ENCODE assay signal across 35 cellular contexts in the genomic region with DNA sequence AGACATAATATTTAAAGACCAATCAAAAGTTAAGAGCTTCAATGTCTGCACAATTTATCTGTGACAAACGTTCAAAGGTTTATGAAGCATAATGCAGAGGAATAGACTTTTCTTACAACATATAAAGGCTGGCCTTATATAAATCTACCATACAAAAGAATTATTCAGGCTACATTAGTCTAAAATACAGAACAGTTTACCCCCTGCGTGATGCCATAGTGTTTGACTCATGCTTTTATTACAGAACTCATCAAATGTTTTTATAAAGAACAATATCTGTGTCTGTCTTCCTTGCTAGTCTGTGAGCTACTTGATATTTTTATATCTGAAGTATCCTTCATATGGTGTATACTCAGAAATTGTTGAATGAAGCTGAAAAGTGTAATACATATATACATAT.
A peak's percentile ranks its signal among the peaks of the same experiment; 100 is the strongest.
DNase-seq lines count a peak whose midpoint lies in the region; ATAC-seq and TF ChIP-seq lines count a peak whose summit lies in the region.
"Had no signal": no experiment of that assay in that cellular context is flagged by ENCODE, and none has a peak within 500 bp of the region (broad histone marks: within the 10 kb centered on the region; RNA-seq: fewer than 3 reads in every experiment).

No MANE protein-coding gene starts in this region.

- H3K4me1 ChIP-seq in psoas muscle = no peaks in the 10 kb centered on the region
- H3K4me1 ChIP-seq: A549; BE2C; BLaER1; BLaER1 treated with 17β-estradiol and CSF1 and Interleukin-3, amounts not matched to agents 10 nM and 100 nM; Caco-2 had no signal

- H3K4me3 ChIP-seq in neural cell (ENCODE audit: low read length) (no peak overlapping the region), psoas muscle (no peak overlapping the region)
- H3K4me3 ChIP-seq: A549; BLaER1; BLaER1 treated with 17β-estradiol and CSF1 and Interleukin-3, amounts not matched to agents 10 nM and 100 nM had no signal

- H3K9me3 Mint-ChIP-seq in activated T-cell treated with anti-CD3 and anti-CD28 coated beads, Interleukin-2, amount 50 U/mL, for 24 hours = peaks cover 4% of the 10 kb centered on the region
- no peaks in the 10 kb centered on the region for H3K9me3 Mint-ChIP-seq in nephron progenitor cell

- TF ChIP-seq RAD21 in neural cell (conservative IDR thresholded peaks at IDR 0.05) = no peak

- DNase-seq in COLO829 (ENCODE audit: low spot score) (peak; percentile 70), SK-MEL-5 (ENCODE audit: low read depth, low spot score) (peak; percentile 4), foreskin melanocyte (peak; percentile 87), psoas muscle (no peak), nephron progenitor cell (no peak), NCI-H146 (lab: John Stamatoyannopoulos, UW) (no peak)
- no peak for DNase-seq in activated T-cell treated with anti-CD3 and anti-CD28 coated beads, Interleukin-2, amount 50 U/mL, for 24 hours
- DNase-seq: 8988T; ACHN; AML-193; BE2C; C1 segment of cervical spinal cord; Caco-2; Calu3; CD4-positive, alpha-beta memory T cell; CD4-positive, alpha-beta T cell; CD4-positive, CD25-positive, alpha-beta regulatory T cell; CD8-positive, alpha-beta memory T cell; CD8-positive, alpha-beta T cell; COR-L47; DMS 273 treated with DMSO at 0.1 percent for 48 hours; DMS153; DMS53; DMS79; DMS79 treated with DMSO at 0.1 percent for 48 hours; DND-41; EL had no signal

- no peaks in the 10 kb centered on the region for H4K20me1 ChIP-seq in neural cell (ENCODE audit: insufficient read depth)
- H4K20me1 ChIP-seq: BLaER1; BLaER1 treated with 17β-estradiol and CSF1 and Interleukin-3, amounts not matched to agents 10 nM and 100 nM had no signal

- no peak overlapping the region for H3K9ac ChIP-seq in neural cell (ENCODE audit: low read length)
- H3K9ac ChIP-seq: BLaER1; BLaER1 treated with 17β-estradiol and CSF1 and Interleukin-3, amounts not matched to agents 10 nM and 100 nM had no signal

- H3K27ac ChIP-seq in neural cell (ENCODE audit: low read length) (peak overlapping the region; percentile 5), psoas muscle (no peak overlapping the region)
- H3K27ac ChIP-seq: 22Rv1; A549; BLaER1; BLaER1 treated with 17β-estradiol and CSF1 and Interleukin-3, amounts not matched to agents 10 nM and 100 nM; C4-2B had no signal

- no peaks in the 10 kb centered on the region for H3K4me1 Mint-ChIP-seq in activated T-cell treated with anti-CD3 and anti-CD28 coated beads, Interleukin-2, amount 50 U/mL, for 24 hours (ENCODE audit: low read depth)
- H3K4me1 Mint-ChIP-seq in nephron progenitor cell = peaks cover 9% of the 10 kb centered on the region
- H3K4me1 Mint-ChIP-seq: B cell; CD14-positive monocyte; CD4-positive, alpha-beta memory T cell; CD4-positive, CD25-positive, alpha-beta regulatory T cell; CD8-positive, alpha-beta memory T cell had no signal

- H3K27ac Mint-ChIP-seq in activated T-cell treated with anti-CD3 and anti-CD28 coated beads, Interleukin-2, amount 50 U/mL, for 24 hours = no peak overlapping the region
- H3K27ac Mint-ChIP-seq in nephron progenitor cell = no peak overlapping the region
- H3K27ac Mint-ChIP-seq: B cell; CD14-positive monocyte; CD4-positive, alpha-beta memory T cell; CD4-positive, alpha-beta T cell; CD4-positive, CD25-positive, alpha-beta regulatory T cell; CD8-positive, alpha-beta memory T cell; CD8-positive, alpha-beta T cell had no signal

- in situ Hi-C loops in SK-MEL-5 (cut with HindIII; ENCODE audit: low pct_unique_long_range_greater_than_20kb, low sequenced_read_pairs) = no loop called here

- 78 to 84% (median 81%) methylated on average over 2 of the region's 2 CpGs for WGBS in psoas muscle, 3 donors

- no peaks in the 10 kb centered on the region for H3K9me2 ChIP-seq in neural cell (ENCODE audit: insufficient read depth, low read length)

- no peak overlapping the region for H3K4me3 Mint-ChIP-seq in activated T-cell treated with anti-CD3 and anti-CD28 coated beads, Interleukin-2, amount 50 U/mL, for 24 hours
- H3K4me3 Mint-ChIP-seq in nephron progenitor cell = no peak overlapping the region
- H3K4me3 Mint-ChIP-seq: B cell; CD14-positive monocyte; CD4-positive, alpha-beta memory T cell; CD4-positive, alpha-beta T cell; CD4-positive, CD25-positive, alpha-beta regulatory T cell; CD8-positive, alpha-beta memory T cell; CD8-positive, alpha-beta T cell had no signal

- no peaks in the 10 kb centered on the region for H3F3A ChIP-seq in neural cell (ENCODE audit: insufficient read depth, low read length, poor library complexity, severe bottlenecking)

- H3K27me3 Mint-ChIP-seq in activated T-cell treated with anti-CD3 and anti-CD28 coated beads, Interleukin-2, amount 50 U/mL, for 24 hours = no peaks in the 10 kb centered on the region
- H3K27me3 Mint-ChIP-seq in nephron progenitor cell (ENCODE audit: low read depth, poor library complexity) = peaks cover 3% of the 10 kb centered on the region
- H3K27me3 Mint-ChIP-seq: B cell; CD4-positive, alpha-beta memory T cell; CD4-positive, alpha-beta T cell; CD4-positive, CD25-positive, alpha-beta regulatory T cell; CD8-positive, alpha-beta memory T cell had no signal

- ATAC-seq in psoas muscle = no peak
- ATAC-seq: A549; CD8-positive, alpha-beta T cell had no signal

- intact Hi-C loops in psoas muscle (cut with DNase I) = no loop called here

- no peaks in the 10 kb centered on the region for H3K36me3 Mint-ChIP-seq in activated T-cell treated with anti-CD3 and anti-CD28 coated beads, Interleukin-2, amount 50 U/mL, for 24 hours (ENCODE audit: low read depth)
- no peaks in the 10 kb centered on the region for H3K36me3 Mint-ChIP-seq in nephron progenitor cell (ENCODE audit: low read depth)
- H3K36me3 Mint-ChIP-seq: CD14-positive monocyte; CD4-positive, alpha-beta memory T cell; CD4-positive, CD25-positive, alpha-beta regulatory T cell; CD8-positive, alpha-beta memory T cell; CD8-positive, alpha-beta T cell had no signal

- TF ChIP-seq EP300 in neural cell (conservative IDR thresholded peaks at IDR 0.05; ENCODE audit: poor library complexity, severe bottlenecking) = no peak

- H3K27me3 ChIP-seq in neural cell (ENCODE audit: insufficient read depth, low read depth, low read length) (no peaks in the 10 kb centered on the region), psoas muscle (ENCODE audit: insufficient read depth in 3 of 3, low read length in 2 of 3) (no peaks in the 10 kb centered on the region)
- H3K27me3 ChIP-seq: BE2C; BLaER1; BLaER1 treated with 17β-estradiol and CSF1 and Interleukin-3, amounts not matched to agents 10 nM and 100 nM had no signal

- no peak overlapping the region for H2AFZ ChIP-seq in neural cell (ENCODE audit: low read depth, low read length)

- H3K4me2 ChIP-seq in neural cell (ENCODE audit: low read length) = no peak overlapping the region
- H3K4me2 ChIP-seq: A549; BLaER1; BLaER1 treated with 17β-estradiol and CSF1 and Interleukin-3, amounts not matched to agents 10 nM and 100 nM had no signal

- H3K9me3 ChIP-seq in neural cell (ENCODE audit: low read length) (no peaks in the 10 kb centered on the region), psoas muscle (no peaks in the 10 kb centered on the region)
- H3K9me3 ChIP-seq: A549; BE2C; BLaER1; BLaER1 treated with 17β-estradiol and CSF1 and Interleukin-3, amounts not matched to agents 10 nM and 100 nM; Caco-2 had no signal

- H3K36me3 ChIP-seq in neural cell (ENCODE audit: insufficient read depth, low read length) (no peaks in the 10 kb centered on the region), psoas muscle (ENCODE audit: insufficient read depth in 1 of 2, low read depth in 1 of 2) (no peaks in the 10 kb centered on the region)
- H3K36me3 ChIP-seq: BE2C; BLaER1; BLaER1 treated with 17β-estradiol and CSF1 and Interleukin-3, amounts not matched to agents 10 nM and 100 nM had no signal

- H3K79me2 ChIP-seq in neural cell (replicated peaks; ENCODE audit: insufficient read depth, low read length) = no peaks in the 10 kb centered on the region

- no peak for TF ChIP-seq CTCF in neural cell (IDR thresholded peaks at IDR 0.05; ENCODE audit: poor library complexity, severe bottlenecking)
- TF ChIP-seq CTCF in psoas muscle (IDR thresholded peaks at IDR 0.05) = no peak
- no peak for TF ChIP-seq CTCF in nephron progenitor cell (IDR thresholded peaks at IDR 0.05)

TF ChIP-seq in neural cell, 6 proteins besides CTCF, POLR2A, EP300 and RAD21:
- TF ChIP-seq MXI1 (conservative IDR thresholded peaks at IDR 0.05; ENCODE audit: poor library complexity, severe bottlenecking) = no peak
- TF ChIP-seq, protein P1, sequence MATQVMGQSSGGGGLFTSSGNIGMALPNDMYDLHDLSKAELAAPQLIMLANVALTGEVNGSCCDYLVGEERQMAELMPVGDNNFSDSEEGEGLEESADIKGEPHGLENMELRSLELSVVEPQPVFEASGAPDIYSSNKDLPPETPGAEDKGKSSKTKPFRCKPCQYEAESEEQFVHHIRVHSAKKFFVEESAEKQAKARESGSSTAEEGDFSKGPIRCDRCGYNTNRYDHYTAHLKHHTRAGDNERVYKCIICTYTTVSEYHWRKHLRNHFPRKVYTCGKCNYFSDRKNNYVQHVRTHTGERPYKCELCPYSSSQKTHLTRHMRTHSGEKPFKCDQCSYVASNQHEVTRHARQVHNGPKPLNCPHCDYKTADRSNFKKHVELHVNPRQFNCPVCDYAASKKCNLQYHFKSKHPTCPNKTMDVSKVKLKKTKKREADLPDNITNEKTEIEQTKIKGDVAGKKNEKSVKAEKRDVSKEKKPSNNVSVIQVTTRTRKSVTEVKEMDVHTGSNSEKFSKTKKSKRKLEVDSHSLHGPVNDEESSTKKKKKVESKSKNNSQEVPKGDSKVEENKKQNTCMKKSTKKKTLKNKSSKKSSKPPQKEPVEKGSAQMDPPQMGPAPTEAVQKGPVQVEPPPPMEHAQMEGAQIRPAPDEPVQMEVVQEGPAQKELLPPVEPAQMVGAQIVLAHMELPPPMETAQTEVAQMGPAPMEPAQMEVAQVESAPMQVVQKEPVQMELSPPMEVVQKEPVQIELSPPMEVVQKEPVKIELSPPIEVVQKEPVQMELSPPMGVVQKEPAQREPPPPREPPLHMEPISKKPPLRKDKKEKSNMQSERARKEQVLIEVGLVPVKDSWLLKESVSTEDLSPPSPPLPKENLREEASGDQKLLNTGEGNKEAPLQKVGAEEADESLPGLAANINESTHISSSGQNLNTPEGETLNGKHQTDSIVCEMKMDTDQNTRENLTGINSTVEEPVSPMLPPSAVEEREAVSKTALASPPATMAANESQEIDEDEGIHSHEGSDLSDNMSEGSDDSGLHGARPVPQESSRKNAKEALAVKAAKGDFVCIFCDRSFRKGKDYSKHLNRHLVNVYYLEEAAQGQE (IDR thresholded peaks at IDR 0.05; ENCODE audit: borderline replicate concordance) = no peak
- no peak for TF ChIP-seq SMC3 (conservative IDR thresholded peaks at IDR 0.05; ENCODE audit: poor library complexity)
- TF ChIP-seq POLR2AphosphoS5 (IDR thresholded peaks at IDR 0.05) = no peak
- no peak for TF ChIP-seq TAF1 (IDR thresholded peaks at IDR 0.05; ENCODE audit: low read depth)
- no peak for TF ChIP-seq EZH2 (IDR thresholded peaks at IDR 0.05; ENCODE audit: borderline replicate concordance, insufficient read depth, low read length, poor library complexity, severe bottlenecking)

Comparison
In these comparisons a context has a peak if more than half of its experiments do, and no peak if none do; other contexts are left out.
1. DNase-seq: peak in COLO829 (single experiment), SK-MEL-5 (single experiment) and foreskin melanocyte (single experiment); none in psoas muscle (0 of 2), activated T-cell treated with anti-CD3 and anti-CD28 coated beads, Interleukin-2, amount 50 U/mL, for 24 hours (single experiment), nephron progenitor cell (single experiment) and NCI-H146 (single experiment).